ENCODE assay signal across 1 cellular context in the genomic region with DNA sequence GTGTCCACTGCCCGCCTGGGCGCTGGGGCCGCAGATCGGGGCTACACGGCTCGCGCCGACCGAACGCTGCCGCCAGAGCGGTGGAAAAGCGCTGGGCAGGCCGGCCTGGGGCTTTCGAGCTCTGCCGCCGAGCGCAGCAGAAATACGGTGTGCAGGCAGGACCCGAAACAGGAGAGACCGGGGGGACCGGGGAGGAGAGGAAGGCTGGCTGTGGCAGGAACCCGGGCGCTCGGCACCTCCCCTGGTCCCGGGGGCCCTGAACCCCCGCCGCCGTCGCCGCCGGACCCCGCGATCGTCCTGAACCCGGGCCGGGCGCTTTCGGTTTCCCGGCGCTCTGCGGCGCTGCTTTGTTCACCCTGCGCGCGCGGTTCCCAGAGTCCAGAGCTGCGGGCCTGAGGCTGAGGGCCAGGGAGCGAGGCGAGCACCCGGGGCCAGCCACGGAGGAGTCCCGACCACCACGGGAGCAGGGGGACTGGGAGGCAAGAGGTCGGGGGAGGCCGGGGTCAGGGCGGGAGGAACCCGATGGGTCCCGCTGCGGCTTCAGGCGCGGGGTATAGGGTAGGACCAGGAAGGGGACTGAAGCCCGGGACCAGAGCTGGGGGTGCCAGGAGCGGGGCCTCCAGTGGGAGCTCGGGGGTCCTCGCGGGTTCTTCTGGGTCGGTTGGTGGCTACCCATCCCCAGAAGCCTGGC.
A peak's percentile ranks its signal among the peaks of the same experiment; 100 is the strongest.
TF ChIP-seq lines count a peak whose summit lies in the region.

No MANE protein-coding gene starts in this region.

TF ChIP-seq in H1, 55 proteins besides CTCF, POLR2A, EP300 and RAD21 (continued from another document):
- TF ChIP-seq KDM1A (IDR thresholded peaks at IDR 0.05; ENCODE audit: borderline replicate concordance, low read length): no peak
- TF ChIP-seq RFX5 (IDR thresholded peaks at IDR 0.05; ENCODE audit: borderline replicate concordance, low read depth, low read length): no peak
- TF ChIP-seq RNF2 (IDR thresholded peaks at IDR 0.05; ENCODE audit: borderline replicate concordance, low read depth, low read length, missing control alignments, poor library complexity, severe bottlenecking): peak; percentile 2
- no peak for TF ChIP-seq FOSL1 (IDR thresholded peaks at IDR 0.05; ENCODE audit: insufficient read depth, low read depth, low read length)
- TF ChIP-seq, protein P1, sequence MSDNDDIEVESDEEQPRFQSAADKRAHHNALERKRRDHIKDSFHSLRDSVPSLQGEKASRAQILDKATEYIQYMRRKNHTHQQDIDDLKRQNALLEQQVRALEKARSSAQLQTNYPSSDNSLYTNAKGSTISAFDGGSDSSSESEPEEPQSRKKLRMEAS (IDR thresholded peaks at IDR 0.05): no peak
- TF ChIP-seq NANOG (IDR thresholded peaks at IDR 0.05; ENCODE audit: insufficient read depth, low read depth, low read length, poor library complexity, severe bottlenecking): no peak
- no peak for TF ChIP-seq SIX5 (IDR thresholded peaks at IDR 0.05; ENCODE audit: low read depth, low read length)
- TF ChIP-seq BRCA1 (IDR thresholded peaks at IDR 0.05; ENCODE audit: low read depth, low read length): no peak
- no peak for TF ChIP-seq RBBP5 (IDR thresholded peaks at IDR 0.05; ENCODE audit: borderline replicate concordance, low read depth, low read length)
- no peak for TF ChIP-seq PHF8 (conservative IDR thresholded peaks at IDR 0.05; ENCODE audit: low read depth, low read length)
- no peak for TF ChIP-seq SP2 (IDR thresholded peaks at IDR 0.05; ENCODE audit: low read length)
- no peak for TF ChIP-seq GTF2F1 (IDR thresholded peaks at IDR 0.05; ENCODE audit: borderline replicate concordance, low read depth, low read length)
- peak; percentile 78 for TF ChIP-seq EZH2 (IDR thresholded peaks at IDR 0.05; ENCODE audit: low read depth, low read length, severe bottlenecking)
- TF ChIP-seq SP4 (IDR thresholded peaks at IDR 0.05; ENCODE audit: low read length): no peak
- TF ChIP-seq CBX8 (IDR thresholded peaks at IDR 0.05; ENCODE audit: borderline replicate concordance, low read depth, low read length): no peak
